ENCODE assay signal across 1 cellular context in genomic region chr14:23034498-23035302, GRCh38.
TF ChIP-seq lines count a peak whose summit lies in the region.

TSS of gene PSMB5 (minus strand) at chr14:23034900. CDS start at chr14:23034881, 19 bp downstream.

TF ChIP-seq in K562, 482 proteins besides CTCF, POLR2A, EP300 and RAD21 (continued from another document and continues in another):
- TF ChIP-seq ZNF318 (IDR thresholded peaks at IDR 0.05; ENCODE audit: borderline replicate concordance in 1 of 2, low read depth in 1 of 2) (no peak), HINFP (tag; conservative IDR thresholded peaks at IDR 0.05; ENCODE audit: low read depth) (peak; percentile 1; the same call in 1 of the 2 replicates), ZNF121 (CRISPR knock-in tag; conservative IDR thresholded peaks at IDR 0.05) (no peak), ZNF354B (CRISPR knock-in tag; IDR thresholded peaks at IDR 0.05) (no peak), RBM39 (optimal IDR thresholded peaks at IDR 0.05; ENCODE audit: low read depth, low read length) (no peak), ZNF589 (CRISPR knock-in tag; IDR thresholded peaks at IDR 0.05; ENCODE audit: low read depth) (no peak), CREB3 (tag; conservative IDR thresholded peaks at IDR 0.05; ENCODE audit: low read depth) (peak; percentile 94), SPI1 (IDR thresholded peaks at IDR 0.05; ENCODE audit: borderline replicate concordance, low read depth, low read length) (0 out of 2 replicates have a peak, but pooled peaks have one; percentile 31), MXD1 (CRISPR knock-in tag; IDR thresholded peaks at IDR 0.05; ENCODE audit: borderline replicate concordance, poor library complexity, severe bottlenecking) (no peak), JUND (IDR thresholded peaks at IDR 0.05; ENCODE audit: borderline replicate concordance, low read depth, low read length) (peak; percentile 16; the same call in 1 of the 2 replicates), JUND (tag; IDR thresholded peaks at IDR 0.05; ENCODE audit: borderline replicate concordance, low read depth, low read length) (peak; percentile 83; the same call in 2 of the 3 replicates), CBX5 (IDR thresholded peaks at IDR 0.05; ENCODE audit: borderline replicate concordance, low read depth) (no peak), POLR3G (IDR thresholded peaks at IDR 0.05; ENCODE audit: extremely low read depth, insufficient read length, insufficient replicate concordance) (no peak), ZBTB5 (IDR thresholded peaks at IDR 0.05) (no peak), PCBP2 (IDR thresholded peaks at IDR 0.05; ENCODE audit: low read depth, low read length, poor library complexity, severe bottlenecking) (no peak), ETV5 (CRISPR knock-in tag; IDR thresholded peaks at IDR 0.05; ENCODE audit: low read depth) (peak; percentile 51; the same call in 1 of the 2 replicates), HMG20B (CRISPR knock-in tag; IDR thresholded peaks at IDR 0.05) (no peak), ZNF444 (CRISPR knock-in tag; IDR thresholded peaks at IDR 0.05) (no peak), ZNF347 (CRISPR knock-in tag; IDR thresholded peaks at IDR 0.05; ENCODE audit: low read depth) (no peak), GTF2B (IDR thresholded peaks at IDR 0.05; ENCODE audit: extremely low read depth, insufficient read length) (no peak), HLTF (IDR thresholded peaks at IDR 0.05) (no peak), ZFX (CRISPR knock-in tag; IDR thresholded peaks at IDR 0.05) (peak; percentile 84)
- TF ChIP-seq, protein P1, sequence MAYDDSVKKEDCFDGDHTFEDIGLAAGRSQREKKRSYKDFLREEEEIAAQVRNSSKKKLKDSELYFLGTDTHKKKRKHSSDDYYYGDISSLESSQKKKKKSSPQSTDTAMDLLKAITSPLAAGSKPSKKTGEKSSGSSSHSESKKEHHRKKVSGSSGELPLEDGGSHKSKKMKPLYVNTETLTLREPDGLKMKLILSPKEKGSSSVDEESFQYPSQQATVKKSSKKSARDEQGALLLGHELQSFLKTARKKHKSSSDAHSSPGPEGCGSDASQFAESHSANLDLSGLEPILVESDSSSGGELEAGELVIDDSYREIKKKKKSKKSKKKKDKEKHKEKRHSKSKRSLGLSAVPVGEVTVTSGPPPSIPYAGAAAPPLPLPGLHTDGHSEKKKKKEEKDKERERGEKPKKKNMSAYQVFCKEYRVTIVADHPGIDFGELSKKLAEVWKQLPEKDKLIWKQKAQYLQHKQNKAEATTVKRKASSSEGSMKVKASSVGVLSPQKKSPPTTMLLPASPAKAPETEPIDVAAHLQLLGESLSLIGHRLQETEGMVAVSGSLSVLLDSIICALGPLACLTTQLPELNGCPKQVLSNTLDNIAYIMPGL (CRISPR knock-in tag; IDR thresholded peaks at IDR 0.05) = 0 out of 2 replicates have a peak, but pooled peaks have one; percentile 8
- TF ChIP-seq, protein P2, sequence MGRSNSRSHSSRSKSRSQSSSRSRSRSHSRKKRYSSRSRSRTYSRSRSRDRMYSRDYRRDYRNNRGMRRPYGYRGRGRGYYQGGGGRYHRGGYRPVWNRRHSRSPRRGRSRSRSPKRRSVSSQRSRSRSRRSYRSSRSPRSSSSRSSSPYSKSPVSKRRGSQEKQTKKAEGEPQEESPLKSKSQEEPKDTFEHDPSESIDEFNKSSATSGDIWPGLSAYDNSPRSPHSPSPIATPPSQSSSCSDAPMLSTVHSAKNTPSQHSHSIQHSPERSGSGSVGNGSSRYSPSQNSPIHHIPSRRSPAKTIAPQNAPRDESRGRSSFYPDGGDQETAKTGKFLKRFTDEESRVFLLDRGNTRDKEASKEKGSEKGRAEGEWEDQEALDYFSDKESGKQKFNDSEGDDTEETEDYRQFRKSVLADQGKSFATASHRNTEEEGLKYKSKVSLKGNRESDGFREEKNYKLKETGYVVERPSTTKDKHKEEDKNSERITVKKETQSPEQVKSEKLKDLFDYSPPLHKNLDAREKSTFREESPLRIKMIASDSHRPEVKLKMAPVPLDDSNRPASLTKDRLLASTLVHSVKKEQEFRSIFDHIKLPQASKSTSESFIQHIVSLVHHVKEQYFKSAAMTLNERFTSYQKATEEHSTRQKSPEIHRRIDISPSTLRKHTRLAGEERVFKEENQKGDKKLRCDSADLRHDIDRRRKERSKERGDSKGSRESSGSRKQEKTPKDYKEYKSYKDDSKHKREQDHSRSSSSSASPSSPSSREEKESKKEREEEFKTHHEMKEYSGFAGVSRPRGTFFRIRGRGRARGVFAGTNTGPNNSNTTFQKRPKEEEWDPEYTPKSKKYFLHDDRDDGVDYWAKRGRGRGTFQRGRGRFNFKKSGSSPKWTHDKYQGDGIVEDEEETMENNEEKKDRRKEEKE (IDR thresholded peaks at IDR 0.05; ENCODE audit: borderline replicate concordance in 1 of 2, control insufficient read depth in 1 of 2, low read depth in 2 of 2, low read length in 1 of 2) = no peak
- TF ChIP-seq, protein P3, sequence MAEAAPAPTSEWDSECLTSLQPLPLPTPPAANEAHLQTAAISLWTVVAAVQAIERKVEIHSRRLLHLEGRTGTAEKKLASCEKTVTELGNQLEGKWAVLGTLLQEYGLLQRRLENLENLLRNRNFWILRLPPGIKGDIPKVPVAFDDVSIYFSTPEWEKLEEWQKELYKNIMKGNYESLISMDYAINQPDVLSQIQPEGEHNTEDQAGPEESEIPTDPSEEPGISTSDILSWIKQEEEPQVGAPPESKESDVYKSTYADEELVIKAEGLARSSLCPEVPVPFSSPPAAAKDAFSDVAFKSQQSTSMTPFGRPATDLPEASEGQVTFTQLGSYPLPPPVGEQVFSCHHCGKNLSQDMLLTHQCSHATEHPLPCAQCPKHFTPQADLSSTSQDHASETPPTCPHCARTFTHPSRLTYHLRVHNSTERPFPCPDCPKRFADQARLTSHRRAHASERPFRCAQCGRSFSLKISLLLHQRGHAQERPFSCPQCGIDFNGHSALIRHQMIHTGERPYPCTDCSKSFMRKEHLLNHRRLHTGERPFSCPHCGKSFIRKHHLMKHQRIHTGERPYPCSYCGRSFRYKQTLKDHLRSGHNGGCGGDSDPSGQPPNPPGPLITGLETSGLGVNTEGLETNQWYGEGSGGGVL (CRISPR knock-in tag; IDR thresholded peaks at IDR 0.05) = no peak
- TF ChIP-seq, protein P4, sequence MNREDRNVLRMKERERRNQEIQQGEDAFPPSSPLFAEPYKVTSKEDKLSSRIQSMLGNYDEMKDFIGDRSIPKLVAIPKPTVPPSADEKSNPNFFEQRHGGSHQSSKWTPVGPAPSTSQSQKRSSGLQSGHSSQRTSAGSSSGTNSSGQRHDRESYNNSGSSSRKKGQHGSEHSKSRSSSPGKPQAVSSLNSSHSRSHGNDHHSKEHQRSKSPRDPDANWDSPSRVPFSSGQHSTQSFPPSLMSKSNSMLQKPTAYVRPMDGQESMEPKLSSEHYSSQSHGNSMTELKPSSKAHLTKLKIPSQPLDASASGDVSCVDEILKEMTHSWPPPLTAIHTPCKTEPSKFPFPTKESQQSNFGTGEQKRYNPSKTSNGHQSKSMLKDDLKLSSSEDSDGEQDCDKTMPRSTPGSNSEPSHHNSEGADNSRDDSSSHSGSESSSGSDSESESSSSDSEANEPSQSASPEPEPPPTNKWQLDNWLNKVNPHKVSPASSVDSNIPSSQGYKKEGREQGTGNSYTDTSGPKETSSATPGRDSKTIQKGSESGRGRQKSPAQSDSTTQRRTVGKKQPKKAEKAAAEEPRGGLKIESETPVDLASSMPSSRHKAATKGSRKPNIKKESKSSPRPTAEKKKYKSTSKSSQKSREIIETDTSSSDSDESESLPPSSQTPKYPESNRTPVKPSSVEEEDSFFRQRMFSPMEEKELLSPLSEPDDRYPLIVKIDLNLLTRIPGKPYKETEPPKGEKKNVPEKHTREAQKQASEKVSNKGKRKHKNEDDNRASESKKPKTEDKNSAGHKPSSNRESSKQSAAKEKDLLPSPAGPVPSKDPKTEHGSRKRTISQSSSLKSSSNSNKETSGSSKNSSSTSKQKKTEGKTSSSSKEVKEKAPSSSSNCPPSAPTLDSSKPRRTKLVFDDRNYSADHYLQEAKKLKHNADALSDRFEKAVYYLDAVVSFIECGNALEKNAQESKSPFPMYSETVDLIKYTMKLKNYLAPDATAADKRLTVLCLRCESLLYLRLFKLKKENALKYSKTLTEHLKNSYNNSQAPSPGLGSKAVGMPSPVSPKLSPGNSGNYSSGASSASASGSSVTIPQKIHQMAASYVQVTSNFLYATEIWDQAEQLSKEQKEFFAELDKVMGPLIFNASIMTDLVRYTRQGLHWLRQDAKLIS (CRISPR knock-in tag; IDR thresholded peaks at IDR 0.05) = no peak
